14 cellular contexts compared by ENCODE assay signal in the genomic region with DNA sequence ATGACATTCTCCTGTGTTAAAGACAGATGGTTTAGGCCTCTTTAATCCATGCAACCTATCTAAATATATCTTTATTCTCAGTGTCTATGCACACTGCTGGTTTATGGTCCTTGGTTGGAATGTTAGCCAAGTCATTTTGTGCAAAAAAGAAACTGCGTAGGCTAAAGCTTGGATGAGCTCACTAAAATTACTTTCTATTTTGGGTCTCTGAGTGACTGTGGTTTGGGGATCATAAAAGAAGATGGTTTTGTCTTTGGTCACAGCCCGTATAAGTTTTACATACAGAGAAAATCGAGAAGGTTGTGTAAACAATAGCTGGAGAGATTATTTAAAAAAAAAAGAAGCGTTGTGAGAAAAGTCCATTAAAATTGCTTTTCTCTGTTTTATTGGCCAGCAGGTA.
"Had no signal": no experiment of that assay in that cellular context is flagged by ENCODE, and none has a peak within 500 bp of the region (broad histone marks: within the 10 kb centered on the region; RNA-seq: fewer than 3 reads in every experiment).

No MANE protein-coding gene starts in this region.

- DNase-seq: activated CD4-positive, alpha-beta T cell treated with anti-CD3 and anti-CD28 coated beads, Interleukin-2, amount 10 ng/mL, durations not matched to agents 7 days and 5 days; activated CD4-positive, CD25-positive, alpha-beta regulatory T cell; activated CD8-positive, alpha-beta memory T cell treated with anti-CD3 and anti-CD28 coated beads, Interleukin-2, amount 50 U/mL, for 48 hours; activated gamma-delta T cell treated with Interleukin-2 at 50 U/mL for 16 hours; amniotic stem cell; body of pancreas; central memory CD4-positive, alpha-beta T cell; cortex of kidney; effector CD4-positive, alpha-beta T cell; foreskin keratinocyte; nephron progenitor cell; right cardiac atrium; testis; upper lobe of left lung had no signal

- ATAC-seq: body of pancreas, foreskin keratinocyte, right cardiac atrium had no signal
